Comparison of ENCODE assay signal across 30 cellular contexts in genomic region chr9:10447036-10447435, GRCh38.
"Had no signal": no experiment of that assay in that cellular context is flagged by ENCODE, and none has a peak within 500 bp of the region (broad histone marks: within the 10 kb centered on the region; RNA-seq: fewer than 3 reads in every experiment).

No MANE protein-coding gene starts in this region.

- DNase-seq: activated CD4-positive, alpha-beta memory T cell treated with anti-CD3 and anti-CD28 coated beads, Interleukin-2, amount 10 ng/mL, durations not matched to agents 7 days and 5 days; activated CD4-positive, alpha-beta T cell treated with anti-CD3 and anti-CD28 coated beads for 1 hour; activated CD4-positive, alpha-beta T cell treated with anti-CD3 and anti-CD28 coated beads for 4 hours; activated CD4-positive, alpha-beta T cell treated with anti-CD3 and anti-CD28 coated beads, Interleukin-2, amount 10 ng/mL, durations not matched to agents 7 days and 5 days; activated CD4-positive, alpha-beta T cell treated with anti-CD3 and anti-CD28 coated beads, Interleukin-2, amount 50 U/mL, for 4 hours; activated CD8-positive, alpha-beta memory T cell treated with anti-CD3 and anti-CD28 coated beads, Interleukin-2, amount 50 U/mL, for 48 hours; activated effector memory CD4-positive, alpha-beta T cell treated with Interleukin-2 at 50 U/mL for 16 hours; activated gamma-delta T cell treated with Interleukin-2 at 50 U/mL for 16 hours; activated naive CD4-positive, alpha-beta T cell treated with anti-CD3 and anti-CD28 coated beads, Interleukin-2, amount 50 U/mL, for 16 hours; activated naive CD4-positive, alpha-beta T cell treated with Interleukin-2 at 50 U/mL for 16 hours; activated T-cell treated with anti-CD3 and anti-CD28 coated beads for 4 hours; activated T-cell treated with anti-CD3 and anti-CD28 coated beads, Interleukin-2, amount 50 U/mL, for 4 hours; amniotic stem cell; anterior cingulate cortex; brain microvascular endothelial cell; dorsolateral prefrontal cortex; effector memory CD4-positive, alpha-beta T cell; endodermal cell; foreskin fibroblast; head of caudate nucleus; T-helper 2 cell had no signal

- H3K27me3 Mint-ChIP-seq: activated CD4-positive, alpha-beta memory T cell treated with anti-CD3 and anti-CD28 coated beads, Interleukin-2, amount 10 ng/mL, durations not matched to agents 7 days and 5 days; activated CD4-positive, alpha-beta T cell treated with anti-CD3 and anti-CD28 coated beads, Interleukin-2, amount 10 ng/mL, durations not matched to agents 7 days and 5 days; activated naive CD8-positive, alpha-beta T cell; activated T-helper 17 cell treated with anti-CD3 and anti-CD28 coated beads, Interleukin-2, amount 50 U/mL, for 72 hours; central memory CD8-positive, alpha-beta T cell; dendritic cell treated with granulocyte-macrophage colony-stimulating factor and Interleukin-4, amounts not matched to agents 40 ng/mL and 50 ng/mL, for 4 days had no signal

- H3K4me1 Mint-ChIP-seq: activated CD4-positive, alpha-beta memory T cell treated with anti-CD3 and anti-CD28 coated beads, Interleukin-2, amount 10 ng/mL, durations not matched to agents 7 days and 5 days; activated CD4-positive, alpha-beta T cell treated with anti-CD3 and anti-CD28 coated beads, Interleukin-2, amount 10 ng/mL, durations not matched to agents 7 days and 5 days; activated T-helper 17 cell treated with anti-CD3 and anti-CD28 coated beads, Interleukin-2, amount 50 U/mL, for 72 hours; central memory CD8-positive, alpha-beta T cell had no signal

- H3K4me3 ChIP-seq: coronary artery, dorsolateral prefrontal cortex had no signal

- H3K36me3 ChIP-seq: brain microvascular endothelial cell had no signal

- FAIRE-seq: astrocyte, bronchial epithelial cell, frontal cortex had no signal

- H3K4me3 Mint-ChIP-seq: activated CD4-positive, alpha-beta memory T cell treated with anti-CD3 and anti-CD28 coated beads, Interleukin-2, amount 10 ng/mL, durations not matched to agents 7 days and 5 days; activated CD4-positive, alpha-beta T cell treated with anti-CD3 and anti-CD28 coated beads, Interleukin-2, amount 10 ng/mL, durations not matched to agents 7 days and 5 days; activated naive CD8-positive, alpha-beta T cell; activated T-cell treated with anti-CD3 and anti-CD28 coated beads, Interleukin-2, amount 50 U/mL, for 4 hours; activated T-helper 17 cell treated with anti-CD3 and anti-CD28 coated beads, Interleukin-2, amount 50 U/mL, for 72 hours; central memory CD8-positive, alpha-beta T cell; dendritic cell treated with granulocyte-macrophage colony-stimulating factor and Interleukin-4, amounts not matched to agents 40 ng/mL and 50 ng/mL, for 4 days; endodermal cell had no signal

- ATAC-seq: activated T-cell treated with anti-CD3 and anti-CD28 coated beads, Interleukin-2, amount 50 U/mL, for 4 hours; activated T-helper 17 cell treated with anti-CD3 and anti-CD28 coated beads, Interleukin-2, amount 50 U/mL, for 72 hours; esophagus mucosa had no signal

- H3K27ac Mint-ChIP-seq: activated CD4-positive, alpha-beta memory T cell treated with anti-CD3 and anti-CD28 coated beads, Interleukin-2, amount 10 ng/mL, durations not matched to agents 7 days and 5 days; activated CD4-positive, alpha-beta T cell treated with anti-CD3 and anti-CD28 coated beads, Interleukin-2, amount 10 ng/mL, durations not matched to agents 7 days and 5 days; activated naive CD8-positive, alpha-beta T cell; activated T-helper 17 cell treated with anti-CD3 and anti-CD28 coated beads, Interleukin-2, amount 50 U/mL, for 72 hours; dendritic cell treated with granulocyte-macrophage colony-stimulating factor and Interleukin-4, amounts not matched to agents 40 ng/mL and 50 ng/mL, for 4 days; endodermal cell had no signal

- H3K9me3 Mint-ChIP-seq: dendritic cell treated with granulocyte-macrophage colony-stimulating factor and Interleukin-4, amounts not matched to agents 40 ng/mL and 50 ng/mL, for 4 days had no signal

- H3K27ac ChIP-seq: brain microvascular endothelial cell, coronary artery, dorsolateral prefrontal cortex had no signal

- H3K36me3 Mint-ChIP-seq: activated naive CD8-positive, alpha-beta T cell had no signal

- H3K27me3 ChIP-seq: brain microvascular endothelial cell, dorsolateral prefrontal cortex had no signal
